In the genomic region with DNA sequence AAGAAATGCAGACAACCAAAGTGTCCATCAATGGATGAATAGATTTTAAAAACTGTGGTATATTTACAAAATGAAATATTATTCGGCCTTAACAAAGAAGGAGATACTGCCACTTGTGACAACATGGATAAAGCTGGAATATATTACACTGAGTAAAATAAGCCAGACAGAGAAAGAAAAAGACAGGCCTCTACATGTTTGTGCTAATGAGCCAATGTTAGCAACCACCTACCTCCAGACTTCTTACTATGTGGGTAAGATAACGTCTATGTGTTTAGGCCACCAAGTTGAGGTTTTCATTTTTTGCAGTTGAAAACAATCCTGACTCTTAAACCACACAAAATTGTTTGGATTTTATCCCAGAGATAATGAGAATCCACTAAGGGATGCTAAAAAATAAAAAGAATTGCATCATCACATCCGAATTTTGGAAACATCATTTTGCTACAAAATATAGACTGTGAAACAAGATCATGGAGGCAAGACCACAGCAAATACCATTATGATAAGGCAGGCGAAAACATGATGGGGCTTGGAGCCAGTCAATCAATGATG, we compare ENCODE assay signal across 20 cellular contexts. TPM values are rescaled to one million over a fixed set of nuclear protein-coding genes. Genes with fewer than 3 reads are reported as not detected.
"Had no signal": no experiment of that assay in that cellular context is flagged by ENCODE, and none has a peak within 500 bp of the region (broad histone marks: within the 10 kb centered on the region; RNA-seq: fewer than 3 reads in every experiment).

No MANE protein-coding gene starts in this region.

- DNase-seq: activated CD4-positive, alpha-beta T cell treated with anti-CD3 and anti-CD28 coated beads, Interleukin-2, amount 50 U/mL, for 48 hours; activated gamma-delta T cell treated with Interleukin-2 at 50 U/mL for 16 hours; activated T-cell treated with anti-CD3 and anti-CD28 coated beads for 4 hours; amniotic stem cell; brain microvascular endothelial cell; left ventricle myocardium superior; naive thymus-derived CD8-positive, alpha-beta T cell; ovary; psoas muscle; right cardiac atrium; small intestine; stimulated activated CD4-positive, alpha-beta T cell treated with anti-CD3 and anti-CD28 coated beads, Interleukin-4, amount 100 ng/mL, for 1 hour; stomach; SW 1271; testis; upper lobe of left lung had no signal

- H3K4me1 ChIP-seq: psoas muscle, stomach, testis, upper lobe of left lung had no signal

- H3K27me3 ChIP-seq: brain microvascular endothelial cell, ovary, testis, upper lobe of left lung had no signal

- H3K36me3 ChIP-seq: ovary, stomach had no signal

- H3K9me3 ChIP-seq: testis had no signal

- H3K4me3 ChIP-seq: coronary artery, ovary, psoas muscle, stomach, testis, upper lobe of left lung had no signal

- H3K27ac ChIP-seq: brain microvascular endothelial cell, coronary artery, ovary, psoas muscle, stomach, testis, upper lobe of left lung had no signal

- ATAC-seq: left ventricle myocardium superior; naive thymus-derived CD8-positive, alpha-beta T cell; psoas muscle; right cardiac atrium; stimulated activated effector memory CD8-positive, alpha-beta T cell treated with anti-CD3 and anti-CD28 coated beads, Interleukin-12 subunit alpha, Interleukin-12 subunit beta, amount 100 ng/mL, for 72 hours had no signal

RNA-seq across cellular contexts. Expression of gene EVA1A, which starts 47.0 kb away (rescaled TPM):
- total RNA-seq: activated T-helper 1 cell treated with anti-CD3 and anti-CD28 coated beads, Interleukin-12 subunit alpha, Interleukin-12 subunit beta, Interleukin-2, Interleukin-4 antibody, amounts not matched to agents 30 ng/mL and 10 ng/mL and 1 ng/mL, durations not matched to agents 14 hours and 24 hours and 36 hours; naive thymus-derived CD8-positive, alpha-beta T cell; T-helper 2 cell treated with Interferon-gamma antibody and Interleukin-4, amounts not matched to agents 100 ng/mL and 5 ng/mL, for 36 hours had no signal
